ENCODE assay signal across 11 cellular contexts in the genomic region with DNA sequence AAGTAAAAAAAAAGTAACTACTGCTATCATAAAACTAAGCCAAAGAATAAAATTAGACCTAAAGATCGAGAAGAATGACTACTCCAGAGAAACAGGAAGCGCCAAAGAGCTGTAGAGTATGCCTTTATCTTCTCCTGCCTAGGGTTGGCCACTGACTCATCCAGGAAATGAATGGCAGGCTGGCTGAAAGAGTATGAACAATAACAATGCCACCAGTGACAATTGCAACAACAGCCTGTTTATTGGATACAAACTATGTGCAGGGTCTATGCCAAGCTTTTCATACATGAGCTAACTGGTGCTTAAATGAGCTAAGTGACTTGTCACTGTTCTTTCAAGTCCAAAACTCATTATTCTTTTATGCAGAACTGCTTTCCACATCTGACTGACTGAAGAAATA.
DNase-seq lines count a peak whose midpoint lies in the region; ATAC-seq and TF ChIP-seq lines count a peak whose summit lies in the region.
"Had no signal": no experiment of that assay in that cellular context is flagged by ENCODE, and none has a peak within 500 bp of the region (broad histone marks: within the 10 kb centered on the region; RNA-seq: fewer than 3 reads in every experiment).

No MANE protein-coding gene starts in this region.

- no peak overlapping the region for H3K4me2 ChIP-seq in mesenchymal stem cell (ENCODE audit: low read length, poor library complexity, severe bottlenecking)
- H3K4me2 ChIP-seq in MM.1S (ENCODE audit: low read depth, low read length), result no peak overlapping the region

- H3K4me3 Mint-ChIP-seq in Caco-2 (ENCODE audit: unreplicated experiment), result no peak overlapping the region
- H3K4me3 Mint-ChIP-seq: CD4-positive, CD25-positive, alpha-beta regulatory T cell had no signal

- H2BK12ac ChIP-seq in mesenchymal stem cell (ENCODE audit: low read length in 2 of 2), result no peak overlapping the region

- no peak overlapping the region for H3K27ac ChIP-seq in mesenchymal stem cell (ENCODE audit: low read length, poor library complexity, severe bottlenecking)
- no peak overlapping the region for H3K27ac ChIP-seq in MM.1S (ENCODE audit: low read length)
- H3K27ac ChIP-seq: cardiac muscle cell had no signal

- no peaks in the 10 kb centered on the region for H3K36me3 ChIP-seq in Caco-2 (ENCODE audit: control insufficient read depth, insufficient read depth, low read length)
- no peaks in the 10 kb centered on the region for H3K36me3 ChIP-seq in mesenchymal stem cell (ENCODE audit: control insufficient read depth in 1 of 2, insufficient read depth in 2 of 2, low read depth in 1 of 2, low read length in 2 of 2)
- H3K36me3 ChIP-seq in MM.1S (replicated peaks; ENCODE audit: insufficient read depth, low read length), result no peaks in the 10 kb centered on the region
- H3K36me3 ChIP-seq: cardiac muscle cell had no signal

- no peak overlapping the region for H2BK120ac ChIP-seq in mesenchymal stem cell (ENCODE audit: low read depth, low read length)

- no peaks in the 10 kb centered on the region for H3K36me3 Mint-ChIP-seq in Caco-2 (ENCODE audit: insufficient read depth, unreplicated experiment)
- H3K36me3 Mint-ChIP-seq: CD4-positive, CD25-positive, alpha-beta regulatory T cell had no signal

- no peaks in the 10 kb centered on the region for H3K27me3 Mint-ChIP-seq in Caco-2 (ENCODE audit: insufficient read depth, unreplicated experiment)
- H3K27me3 Mint-ChIP-seq: CD4-positive, CD25-positive, alpha-beta regulatory T cell had no signal

- CTCF ChIA-PET in Caco-2 (lab: Charles Lee), result no interaction called here

- H2AFZ ChIP-seq in mesenchymal stem cell (ENCODE audit: low read depth, low read length) (no peak overlapping the region), MM.1S (ENCODE audit: low read length) (no peak overlapping the region)

- H3K4me1 ChIP-seq in Caco-2 (peaks cover 46% of the 10 kb centered on the region), mesenchymal stem cell (ENCODE audit: control insufficient read depth, insufficient read depth, low read depth, low read length) (no peaks in the 10 kb centered on the region), MM.1S (ENCODE audit: low read length) (no peaks in the 10 kb centered on the region)

- H3K79me2 ChIP-seq in MM.1S (ENCODE audit: low read length), result no peaks in the 10 kb centered on the region

- no peak overlapping the region for H4K8ac ChIP-seq in mesenchymal stem cell (ENCODE audit: low read length)

- H2AK5ac ChIP-seq in mesenchymal stem cell (ENCODE audit: low read length, severe bottlenecking), result no peak overlapping the region

- H3K9me3 ChIP-seq in Caco-2 (no peaks in the 10 kb centered on the region; the same call in 1 of the 2 replicates), mesenchymal stem cell (ENCODE audit: control insufficient read depth, low read length) (no peaks in the 10 kb centered on the region), MM.1S (replicated peaks; ENCODE audit: insufficient read depth, low read length) (no peaks in the 10 kb centered on the region)

- no TSS peak for BruUV-seq in Caco-2 (replicated peaks; lab: Mats Ljungman, UMichigan)

- no peak overlapping the region for H2BK5ac ChIP-seq in mesenchymal stem cell (ENCODE audit: low read depth, low read length, poor library complexity, severe bottlenecking)

- intact Hi-C loops in Caco-2 (cut with micrococcal nuclease; ENCODE audit: unreplicated experiment), result loop anchor here (2.0 to 10.0 kb wide), 3 partner anchors 53 to 641 kb away; no protein-coding TSS in a partner anchor

- WGBS in mesenchymal stem cell, result 13% methylated on average over 2 of the region's 2 CpGs

- H3K27me3 ChIP-seq in Caco-2 (replicated peaks; ENCODE audit: control insufficient read depth, insufficient read depth, low read length), result no peaks in the 10 kb centered on the region
- no peaks in the 10 kb centered on the region for H3K27me3 ChIP-seq in mesenchymal stem cell (ENCODE audit: control insufficient read depth in 1 of 2, insufficient read depth in 1 of 2, low read length in 2 of 2)
- H3K27me3 ChIP-seq in MM.1S (replicated peaks; ENCODE audit: insufficient read depth, low read length), result no peaks in the 10 kb centered on the region
- H3K27me3 ChIP-seq: cardiac muscle cell had no signal

- H4K20me1 ChIP-seq in MM.1S (ENCODE audit: insufficient read depth, low read length), result no peaks in the 10 kb centered on the region

- no peak overlapping the region for H3K9ac ChIP-seq in mesenchymal stem cell (ENCODE audit: low read length)
- H3K9ac ChIP-seq in MM.1S (ENCODE audit: low read length), result no peak overlapping the region

- no peak overlapping the region for H3K27ac Mint-ChIP-seq in Caco-2 (ENCODE audit: unreplicated experiment)
- H3K27ac Mint-ChIP-seq: CD4-positive, CD25-positive, alpha-beta regulatory T cell had no signal

- no peak overlapping the region for H2BK15ac ChIP-seq in mesenchymal stem cell (ENCODE audit: low read depth, poor library complexity, severe bottlenecking)

- no peak overlapping the region for H4K91ac ChIP-seq in mesenchymal stem cell (ENCODE audit: low read length)

- H3K4me3 ChIP-seq in Caco-2 (ENCODE audit: low read depth, low read length), result no peak overlapping the region
- no peak overlapping the region for H3K4me3 ChIP-seq in cardiac fibroblast (replicated peaks in 1 of 2; ENCODE audit: low read depth in 2 of 2, low read length in 2 of 2)
- H3K4me3 ChIP-seq in mesenchymal stem cell (ENCODE audit: insufficient read depth in 1 of 2, low read depth in 1 of 2, low read length in 2 of 2), result no peak overlapping the region
- H3K4me3 ChIP-seq in MM.1S (ENCODE audit: low read length), result no peak overlapping the region
- H3K4me3 ChIP-seq: cardiac muscle cell had no signal

- H3K18ac ChIP-seq in mesenchymal stem cell (ENCODE audit: low read depth in 1 of 2, low read length in 2 of 2), result no peak overlapping the region

- ATAC-seq in GM18868 (IDR thresholded peaks at IDR 0.05; ENCODE audit: unreplicated experiment), result no peak
- ATAC-seq in GM21825 (IDR thresholded peaks at IDR 0.05; ENCODE audit: unreplicated experiment), result no peak

- no peak overlapping the region for H3K4ac ChIP-seq in mesenchymal stem cell (ENCODE audit: low read depth in 1 of 2, low read length in 2 of 2)

- no peak overlapping the region for H3K23ac ChIP-seq in mesenchymal stem cell (ENCODE audit: low read length in 2 of 2)

- no peak for TF ChIP-seq CTCF in Caco-2 (IDR thresholded peaks at IDR 0.05; ENCODE audit: insufficient read depth in 1 of 2, low read depth in 1 of 2, low read length in 1 of 2, severe bottlenecking in 1 of 2, unreplicated experiment in 1 of 2)
- no peak for TF ChIP-seq CTCF in cardiac fibroblast (IDR thresholded peaks at IDR 0.05; ENCODE audit: low read depth, low read length)
- TF ChIP-seq CTCF in MM.1S (IDR thresholded peaks at IDR 0.05; ENCODE audit: low read length), result no peak

- POLR2A ChIA-PET in Caco-2 (lab: Charles Lee), result no interaction called here

- H3F3A ChIP-seq in MM.1S (ENCODE audit: insufficient read depth, low read length), result no peaks in the 10 kb centered on the region

- no peaks in the 10 kb centered on the region for H3K79me1 ChIP-seq in mesenchymal stem cell (replicated peaks; ENCODE audit: low read length, poor library complexity, severe bottlenecking)

- DNase-seq in Caco-2 (peak; percentile 19 to 43), NCI-H446 treated with DMSO at 0.1 percent for 48 hours (lab: John Stamatoyannopoulos, UW) (peak; percentile 19), cardiac fibroblast (ENCODE audit: low read depth in 2 of 2) (peak; percentile 77 to 82), mesenchymal stem cell (peak; percentile 80), MM.1S (no peak)
- DNase-seq in activated naive CD4-positive, alpha-beta T cell (lab: John Stamatoyannopoulos, UW), result no peak
- DNase-seq: activated CD4-positive, alpha-beta T cell treated with anti-CD3 and anti-CD28 coated beads, Interleukin-2, amount 50 U/mL, for 48 hours; CD4-positive, CD25-positive, alpha-beta regulatory T cell had no signal

- H3K9me3 Mint-ChIP-seq in Caco-2 (ENCODE audit: unreplicated experiment), result peaks cover 11% of the 10 kb centered on the region

- no peak overlapping the region for H3K14ac ChIP-seq in mesenchymal stem cell (ENCODE audit: low read length in 2 of 2)

- peaks cover 44% of the 10 kb centered on the region for H3K4me1 Mint-ChIP-seq in Caco-2 (ENCODE audit: low read depth, unreplicated experiment)
- H3K4me1 Mint-ChIP-seq: CD4-positive, CD25-positive, alpha-beta regulatory T cell had no signal

- H3K9me2 ChIP-seq in MM.1S (replicated peaks; ENCODE audit: insufficient read depth, low read length), result no peaks in the 10 kb centered on the region

Comparison
In these comparisons a context has a peak if more than half of its experiments do, and no peak if none do; other contexts are left out.
1. DNase-seq: peak in Caco-2 (2 of 2), NCI-H446 treated with DMSO at 0.1 percent for 48 hours (single experiment), cardiac fibroblast (2 of 2) and mesenchymal stem cell (single experiment); none in activated naive CD4-positive, alpha-beta T cell (0 of 4) and MM.1S (single experiment).